In the genomic region with DNA sequence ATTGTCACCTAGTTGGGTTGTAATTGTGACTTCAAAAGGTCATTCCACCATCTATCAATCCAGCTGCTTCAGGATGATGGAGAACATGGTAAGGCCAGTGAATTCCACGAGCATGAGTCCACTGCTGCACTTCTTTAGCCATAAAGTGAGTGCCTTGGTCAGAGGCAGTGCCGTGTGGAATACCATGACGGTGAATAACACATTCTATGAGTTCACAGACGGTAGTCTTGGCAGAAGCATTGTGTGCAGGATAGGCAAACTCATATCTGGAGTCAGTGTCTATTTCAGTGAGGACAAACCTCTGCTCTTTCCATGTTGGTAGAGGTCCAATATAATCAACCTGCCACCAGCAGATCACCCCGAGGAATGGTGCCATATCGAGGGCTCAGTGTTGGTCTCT, we compare ENCODE assay signal across 17 cellular contexts.
"Had no signal": no experiment of that assay in that cellular context is flagged by ENCODE, and none has a peak within 500 bp of the region (broad histone marks: within the 10 kb centered on the region; RNA-seq: fewer than 3 reads in every experiment).

No MANE protein-coding gene starts in this region.

- ATAC-seq: activated CD8-positive, alpha-beta T cell treated with anti-CD3 and anti-CD28 coated beads for 36 hours; activated naive CD4-positive, alpha-beta T cell treated with anti-CD3 and anti-CD28 coated beads, Interleukin-2, amount 50 U/mL, for 72 hours; activated T-cell treated with anti-CD3 and anti-CD28 coated beads, Interleukin-2, amount 50 U/mL, for 4 hours; esophagus mucosa; heart right ventricle; lower lobe of right lung; right cardiac atrium; stimulated activated naive CD8-positive, alpha-beta T cell treated with anti-CD3 and anti-CD28 coated beads, Interleukin-15, Interleukin-2, amounts not matched to agents 100 U/mL and 50 U/mL, for 24 hours had no signal

- H3K4me3 ChIP-seq: coronary artery, heart right ventricle, lower lobe of right lung, prostate gland, upper lobe of left lung had no signal

- H3K9me3 ChIP-seq: lower lobe of right lung, prostate gland had no signal

- DNase-seq: activated B cell treated with CpG ODN at 0.5 μM for 24 hours; activated CD4-positive, alpha-beta T cell treated with anti-CD3 and anti-CD28 coated beads for 48 hours; activated CD8-positive, alpha-beta T cell treated with anti-CD3 and anti-CD28 coated beads for 36 hours; activated effector memory CD4-positive, alpha-beta T cell treated with Interleukin-2 at 50 U/mL for 16 hours; activated T-cell treated with anti-CD3 and anti-CD28 coated beads, Interleukin-2, amount 50 U/mL, for 4 hours; heart right ventricle; lower lobe of right lung; nephron progenitor cell; right cardiac atrium; small intestine; stimulated activated naive CD8-positive, alpha-beta T cell treated with anti-CD3 and anti-CD28 coated beads, Interleukin-15, Interleukin-2, amounts not matched to agents 100 U/mL and 50 U/mL, for 24 hours; T-helper 2 cell; upper lobe of left lung had no signal

- H3K27ac ChIP-seq: coronary artery, heart right ventricle, lower lobe of right lung, prostate gland, upper lobe of left lung had no signal

- H3K27me3 ChIP-seq: heart right ventricle, upper lobe of left lung had no signal

- H3K4me1 ChIP-seq: heart right ventricle, lower lobe of right lung, prostate gland, upper lobe of left lung had no signal

- H3K36me3 ChIP-seq: heart right ventricle, lower lobe of right lung, prostate gland, upper lobe of left lung had no signal
